ENCODE assay signal across 23 cellular contexts in the genomic region with DNA sequence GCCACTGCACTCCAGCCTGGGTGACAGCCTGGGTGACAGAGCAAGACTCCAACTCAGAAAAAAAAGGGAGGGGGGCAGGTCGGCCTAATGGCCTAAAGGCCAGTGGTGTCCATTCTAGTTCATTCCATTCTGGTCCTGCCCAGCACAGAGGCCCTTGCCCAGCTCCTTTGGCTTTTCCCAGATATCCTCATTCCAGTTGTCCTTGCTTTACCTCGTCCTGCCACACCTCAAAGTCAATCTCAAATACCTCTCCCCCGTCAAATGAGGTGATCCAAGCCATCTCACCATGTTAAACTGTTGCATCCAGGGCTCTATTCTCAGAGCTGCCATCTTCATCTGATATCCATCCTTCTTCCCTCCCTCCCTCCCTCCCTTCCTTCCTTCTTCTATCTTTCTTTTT. TPM values are rescaled to one million over a fixed set of nuclear protein-coding genes. Genes with fewer than 3 reads are reported as not detected.
DNase-seq lines count a peak whose midpoint lies in the region; ATAC-seq and TF ChIP-seq lines count a peak whose summit lies in the region.
"Had no signal": no experiment of that assay in that cellular context is flagged by ENCODE, and none has a peak within 500 bp of the region (broad histone marks: within the 10 kb centered on the region; RNA-seq: fewer than 3 reads in every experiment).

No MANE protein-coding gene starts in this region.

- peak overlapping the region in 1 of 2 experiments; percentile 65; a peak in 2 of 4 replicates for H3K4me3 ChIP-seq in DND-41 (ENCODE audit: low read depth in 1 of 2, low read length in 2 of 2)
- H3K4me3 ChIP-seq: smooth muscle cell had no signal

- peak overlapping the region; percentile 76 for H3K4me2 ChIP-seq in DND-41 (ENCODE audit: insufficient read depth, low read length)
- H3K4me2 ChIP-seq: SK-N-SH, smooth muscle cell had no signal

- no peak overlapping the region for H2AFZ ChIP-seq in DND-41 (ENCODE audit: low read depth, low read length)

- peak overlapping the region; percentile 92 for H3K27ac Mint-ChIP-seq in CD4-positive, alpha-beta T cell
- peak overlapping the region; percentile 89 for H3K27ac Mint-ChIP-seq in activated T-cell treated with anti-CD3 and anti-CD28 coated beads, Interleukin-2, amount 50 U/mL, for 72 hours
- H3K27ac Mint-ChIP-seq in memory B cell (no peak overlapping the region), mesothelial cell of epicardium (no peak overlapping the region)
- H3K27ac Mint-ChIP-seq: brain had no signal

- peak overlapping the region; percentile 98 for H3K4me3 Mint-ChIP-seq in CD4-positive, alpha-beta T cell
- peak overlapping the region; percentile 87 to 91 for H3K4me3 Mint-ChIP-seq in activated T-cell treated with anti-CD3 and anti-CD28 coated beads, Interleukin-2, amount 50 U/mL, for 72 hours
- H3K4me3 Mint-ChIP-seq in memory B cell (peak overlapping the region; percentile 44), mesothelial cell of epicardium (no peak overlapping the region)
- H3K4me3 Mint-ChIP-seq: brain had no signal

- H3K27me3 ChIP-seq in CD4-positive, alpha-beta T cell (ENCODE audit: control insufficient read depth, insufficient read depth, low read length) = no peaks in the 10 kb centered on the region
- no peaks in the 10 kb centered on the region for H3K27me3 ChIP-seq in DND-41 (ENCODE audit: insufficient read depth, low read length, poor library complexity)

- ATAC-seq in CD4-positive, alpha-beta T cell (ENCODE audit: poor library complexity) = no peak
- ATAC-seq in DND-41 (ENCODE audit: insufficient read depth, low read depth) = no peak
- no peak for ATAC-seq in activated T-cell treated with anti-CD3 and anti-CD28 coated beads, Interleukin-2, amount 50 U/mL, for 72 hours (replicated peaks in 1 of 2)
- ATAC-seq in memory B cell (ENCODE audit: low read depth) = no peak
- no peak for ATAC-seq in GM21528 (IDR thresholded peaks at IDR 0.05; ENCODE audit: low FRiP score, unreplicated experiment)
- no peak for ATAC-seq in HG03095 (IDR thresholded peaks at IDR 0.05; ENCODE audit: unreplicated experiment)
- ATAC-seq: esophagus mucosa, lower lobe of right lung had no signal

- no peaks in the 10 kb centered on the region for H4K20me1 ChIP-seq in DND-41 (ENCODE audit: insufficient read depth, low read length)

- peaks cover 65% of the 10 kb centered on the region for H3K4me1 ChIP-seq in DND-41 (ENCODE audit: insufficient read depth, low read length)

- peaks cover 47% of the 10 kb centered on the region for H3K36me3 ChIP-seq in DND-41 (ENCODE audit: insufficient read depth, low read length)
- H3K36me3 ChIP-seq: lower lobe of right lung had no signal

- peaks cover 87% of the 10 kb centered on the region for H3K79me2 ChIP-seq in DND-41 (ENCODE audit: insufficient read depth, low read length)

- intact Hi-C loops in CD4-positive, alpha-beta T cell (cut with DNase I, micrococcal nuclease) = no loop called here

- CTCF ChIA-PET in CD4-positive, alpha-beta T cell (lab: Charles Lee) = interaction anchor here (1.0 to 6.6 kb wide), 2 partner anchors 23 to 56 kb away, joined by 4 to 117 read pairs; partner anchors contain the start of gene PIK3CD

- no peaks in the 10 kb centered on the region for H3K27me3 Mint-ChIP-seq in CD4-positive, alpha-beta T cell
- no peaks in the 10 kb centered on the region for H3K27me3 Mint-ChIP-seq in activated T-cell treated with anti-CD3 and anti-CD28 coated beads, Interleukin-2, amount 50 U/mL, for 72 hours (ENCODE audit: low read depth)
- H3K27me3 Mint-ChIP-seq in memory B cell (no peaks in the 10 kb centered on the region), mesothelial cell of epicardium (ENCODE audit: low read depth) (peaks cover 17% of the 10 kb centered on the region)

- DNase-seq in CD4-positive, alpha-beta T cell = no peak
- no peak for DNase-seq in DND-41
- no peak for DNase-seq in activated T-cell treated with anti-CD3 and anti-CD28 coated beads, Interleukin-2, amount 50 U/mL, for 72 hours
- no peak for DNase-seq in memory B cell (ENCODE audit: low spot score in 2 of 2)
- no peak for DNase-seq in mesothelial cell of epicardium (ENCODE audit: low spot score in 2 of 2, unreplicated experiment in 2 of 2)
- DNase-seq in HK-2 (ENCODE audit: unreplicated experiment) = no peak
- DNase-seq: activated CD4-positive, CD25-positive, alpha-beta regulatory T cell treated with anti-CD3 and anti-CD28 coated beads, Interleukin-2, amount 50 U/mL, for 72 hours; DMS79 treated with DMSO at 0.1 percent for 48 hours; effector CD4-positive, alpha-beta T cell; hypothalamus; lower lobe of right lung; NCI-H1048; NCI-H187; NCI-H69; retina; SK-N-SH; stimulated activated CD4-positive, alpha-beta T cell treated with anti-CD3 and anti-CD28 coated beads, Interleukin-2, amount 100 ng/mL, for 48 hours; trophoblast cell had no signal

- H3K4me1 Mint-ChIP-seq in CD4-positive, alpha-beta T cell (ENCODE audit: low read depth) = peaks cover 77% of the 10 kb centered on the region
- peaks cover 75% of the 10 kb centered on the region for H3K4me1 Mint-ChIP-seq in activated T-cell treated with anti-CD3 and anti-CD28 coated beads, Interleukin-2, amount 50 U/mL, for 72 hours (ENCODE audit: low read depth)
- H3K4me1 Mint-ChIP-seq in memory B cell (peaks cover 31% of the 10 kb centered on the region), mesothelial cell of epicardium (no peaks in the 10 kb centered on the region)

- POLR2A ChIA-PET in CD4-positive, alpha-beta T cell (lab: Charles Lee) = interaction anchor here (0.8 to 8.1 kb wide), 8 partner anchors 12 to 279 kb away, joined by 3 to 512 read pairs (median 26); partner anchors contain the start of genes CTNNBIP1 and PIK3CD

- peaks cover 62% of the 10 kb centered on the region for H3K36me3 Mint-ChIP-seq in CD4-positive, alpha-beta T cell (ENCODE audit: low read depth)
- peaks cover 19 to 46% of the 10 kb centered on the region in 2 donors for H3K36me3 Mint-ChIP-seq in activated T-cell treated with anti-CD3 and anti-CD28 coated beads, Interleukin-2, amount 50 U/mL, for 72 hours (ENCODE audit: insufficient read depth in 2 of 2)
- H3K36me3 Mint-ChIP-seq in memory B cell = peaks cover 4% of the 10 kb centered on the region
- H3K36me3 Mint-ChIP-seq in mesothelial cell of epicardium = no peaks in the 10 kb centered on the region
- H3K36me3 Mint-ChIP-seq: brain had no signal

- H3K9ac ChIP-seq in DND-41 (ENCODE audit: low read depth, low read length) = peak overlapping the region; percentile 80
- H3K9ac ChIP-seq: SK-N-SH had no signal

- H3K27ac ChIP-seq in CD4-positive, alpha-beta T cell (ENCODE audit: low read depth, low read length) = no peak overlapping the region
- peak overlapping the region; percentile 94 for H3K27ac ChIP-seq in DND-41 (ENCODE audit: low read length)
- H3K27ac ChIP-seq: lower lobe of right lung had no signal

- H3K9me3 Mint-ChIP-seq in CD4-positive, alpha-beta T cell = no peaks in the 10 kb centered on the region
- peaks cover 1 to 2% of the 10 kb centered on the region in 2 donors for H3K9me3 Mint-ChIP-seq in activated T-cell treated with anti-CD3 and anti-CD28 coated beads, Interleukin-2, amount 50 U/mL, for 72 hours
- H3K9me3 Mint-ChIP-seq in memory B cell (no peaks in the 10 kb centered on the region), mesothelial cell of epicardium (no peaks in the 10 kb centered on the region)

- no peaks in the 10 kb centered on the region for H3K9me3 ChIP-seq in CD4-positive, alpha-beta T cell (ENCODE audit: control insufficient read depth, low read length)
- H3K9me3 ChIP-seq in DND-41 (ENCODE audit: insufficient read depth, low read length, severe bottlenecking) = no peaks in the 10 kb centered on the region
- H3K9me3 ChIP-seq: lower lobe of right lung, SK-N-SH had no signal

- TF ChIP-seq CTCF in CD4-positive, alpha-beta T cell (IDR thresholded peaks at IDR 0.05) = no peak
- TF ChIP-seq CTCF in DND-41 (IDR thresholded peaks at IDR 0.05; ENCODE audit: borderline replicate concordance, extremely low read depth, low read length, poor library complexity, severe bottlenecking) (peak; percentile 5), mesothelial cell of epicardium (IDR thresholded peaks at IDR 0.05; ENCODE audit: unreplicated experiment) (no peak)

RNA-seq across cellular contexts. Expression of gene PIK3CD, which starts 19.9 kb away (rescaled TPM):
- 100 to 1,000 TPM; 202 to 213 TPM for total RNA-seq in CD4-positive, alpha-beta T cell
- 100 to 1,000 TPM; 149 to 162 TPM for total RNA-seq in activated T-cell treated with anti-CD3 and anti-CD28 coated beads, Interleukin-2, amount 50 U/mL, for 72 hours
- total RNA-seq in mesothelial cell of epicardium = 3.7 to 4.7 TPM (median 4.3 TPM) in 3 replicates

RNA-seq across cellular contexts. Expression of gene TMEM201, which starts 42.9 kb away (rescaled TPM):
- total RNA-seq in CD4-positive, alpha-beta T cell = 1 to 10 TPM; 9.1 to 9.2 TPM
- total RNA-seq in activated T-cell treated with anti-CD3 and anti-CD28 coated beads, Interleukin-2, amount 50 U/mL, for 72 hours = 10 to 100 TPM in 1 of 2 donors, 1 to 10 TPM in 1; 9.3 to 14.0 TPM
- 28.8 to 31.8 TPM (median 29.5 TPM) in 3 replicates for total RNA-seq in mesothelial cell of epicardium

Comparison
In these comparisons a context has a peak if more than half of its experiments do, and no peak if none do; other contexts are left out.
1. H3K27ac Mint-ChIP-seq: peak in CD4-positive, alpha-beta T cell (single experiment) and activated T-cell treated with anti-CD3 and anti-CD28 coated beads, Interleukin-2, amount 50 U/mL, for 72 hours (single experiment); none in memory B cell (single experiment) and mesothelial cell of epicardium (single experiment).
2. RNA of gene PIK3CD, which starts 19.9 kb away (total RNA-seq): 202 to 213 TPM in CD4-positive, alpha-beta T cell and 149 to 162 TPM in activated T-cell treated with anti-CD3 and anti-CD28 coated beads, Interleukin-2, amount 50 U/mL, for 72 hours; 3.7 to 4.7 TPM in mesothelial cell of epicardium; every median in the first group is over 10 times any median in the second.